ENCODE assay signal across 1 cellular context in genomic region chr20:38125157-38126056, GRCh38.
TF ChIP-seq lines count a peak whose summit lies in the region.

No MANE protein-coding gene starts in this region.

TF ChIP-seq in HepG2, 621 proteins besides CTCF, POLR2A, EP300 and RAD21 (continued from another document and continues in another):
- peak; percentile 72 for TF ChIP-seq PAXIP1 (CRISPR knock-in tag; conservative IDR thresholded peaks at IDR 0.05)
- no peak for TF ChIP-seq ZBTB42 (CRISPR knock-in tag; IDR thresholded peaks at IDR 0.05)
- TF ChIP-seq HNF1A (IDR thresholded peaks at IDR 0.05; ENCODE audit: low read depth) = no peak
- TF ChIP-seq HNF1A (CRISPR knock-in tag; IDR thresholded peaks at IDR 0.05; ENCODE audit: borderline replicate concordance) = peak; percentile 63; the same call in 1 of the 2 replicates
- no peak for TF ChIP-seq MYNN (CRISPR knock-in tag; IDR thresholded peaks at IDR 0.05; ENCODE audit: low read depth)
- TF ChIP-seq ZNF605 (CRISPR knock-in tag; IDR thresholded peaks at IDR 0.05) = peak; percentile 79; the same call in 1 of the 2 replicates
- TF ChIP-seq RXRA (CRISPR knock-in tag; IDR thresholded peaks at IDR 0.05) = peak; percentile 71; the same call in 1 of the 2 replicates
- TF ChIP-seq NR1H2 (CRISPR knock-in tag; IDR thresholded peaks at IDR 0.05; ENCODE audit: borderline replicate concordance, low read depth) = no peak
- no peak for TF ChIP-seq HNRNPH1 (optimal IDR thresholded peaks at IDR 0.05; ENCODE audit: low read depth, low read length)
- peak; percentile 19; the same call in 1 of the 2 replicates for TF ChIP-seq GABPB1 (CRISPR knock-in tag; IDR thresholded peaks at IDR 0.05)
- no peak for TF ChIP-seq SRY (CRISPR knock-in tag; IDR thresholded peaks at IDR 0.05)
- TF ChIP-seq ZNF616 (CRISPR knock-in tag; IDR thresholded peaks at IDR 0.05; ENCODE audit: low read depth) = no peak
- TF ChIP-seq MAFG (CRISPR knock-in tag; IDR thresholded peaks at IDR 0.05) = no peak
- TF ChIP-seq KMT2A (CRISPR knock-in tag; IDR thresholded peaks at IDR 0.05) = no peak; the same call in 1 of the 2 replicates
- TF ChIP-seq KDM5B (CRISPR knock-in tag; IDR thresholded peaks at IDR 0.05; ENCODE audit: borderline replicate concordance) = no peak; the same call in 1 of the 2 replicates
- TF ChIP-seq ZNF878 (CRISPR knock-in tag; IDR thresholded peaks at IDR 0.05) = 0 out of 2 replicates have a peak, but pooled peaks have one; percentile 10
- TF ChIP-seq ZFY (CRISPR knock-in tag; IDR thresholded peaks at IDR 0.05) = no peak; the same call in 1 of the 2 replicates
- TF ChIP-seq KDM4B (CRISPR knock-in tag; IDR thresholded peaks at IDR 0.05) = 0 out of 2 replicates have a peak, but pooled peaks have one; percentile 33
- TF ChIP-seq ZNF597 (CRISPR knock-in tag; IDR thresholded peaks at IDR 0.05) = no peak
- TF ChIP-seq PRDM10 (CRISPR knock-in tag; IDR thresholded peaks at IDR 0.05; ENCODE audit: low read depth) = peak; percentile 72
- no peak for TF ChIP-seq ONECUT2 (CRISPR knock-in tag; IDR thresholded peaks at IDR 0.05)
- TF ChIP-seq ARID4A (CRISPR knock-in tag; IDR thresholded peaks at IDR 0.05; ENCODE audit: borderline replicate concordance) = peak; percentile 60; the same call in 1 of the 2 replicates
- no peak for TF ChIP-seq MED8 (CRISPR knock-in tag; IDR thresholded peaks at IDR 0.05; ENCODE audit: insufficient replicate concordance)
- TF ChIP-seq MAF1 (CRISPR knock-in tag; IDR thresholded peaks at IDR 0.05; ENCODE audit: borderline replicate concordance) = no peak
- no peak for TF ChIP-seq MAFK (conservative IDR thresholded peaks at IDR 0.05 in 1 of 2, IDR thresholded peaks at IDR 0.05 in 1 of 2; ENCODE audit: low read length in 2 of 2)
- peak; percentile 71 for TF ChIP-seq ZNF687 (CRISPR knock-in tag; IDR thresholded peaks at IDR 0.05)
- no peak for TF ChIP-seq MIER2 (CRISPR knock-in tag; IDR thresholded peaks at IDR 0.05)
- TF ChIP-seq ZMYM2 (CRISPR knock-in tag; IDR thresholded peaks at IDR 0.05) = peak; percentile 66; the same call in 1 of the 2 replicates
- no peak for TF ChIP-seq ARHGAP35 (CRISPR knock-in tag; IDR thresholded peaks at IDR 0.05; ENCODE audit: borderline replicate concordance)
- TF ChIP-seq SALL1 (CRISPR knock-in tag; IDR thresholded peaks at IDR 0.05) = peak; percentile 78
- TF ChIP-seq CREB3 (CRISPR knock-in tag; IDR thresholded peaks at IDR 0.05) = no peak
- TF ChIP-seq RFXANK (CRISPR knock-in tag; IDR thresholded peaks at IDR 0.05) = no peak
- TF ChIP-seq SOX6 (IDR thresholded peaks at IDR 0.05) = no peak
- peak; percentile 85 for TF ChIP-seq SOX6 (CRISPR knock-in tag; IDR thresholded peaks at IDR 0.05)
- TF ChIP-seq SOX13 (IDR thresholded peaks at IDR 0.05) = 0 out of 2 replicates have a peak, but pooled peaks have one; percentile 44
- TF ChIP-seq SOX13 (CRISPR knock-in tag; conservative IDR thresholded peaks at IDR 0.05 in 1 of 2, IDR thresholded peaks at IDR 0.05 in 1 of 2) = peak in 1 of 2 experiments; percentile 91; a peak in 2 of 4 replicates
- no peak for TF ChIP-seq GTF2F1 (IDR thresholded peaks at IDR 0.05; ENCODE audit: low read length)
- TF ChIP-seq CAMTA2 (CRISPR knock-in tag; IDR thresholded peaks at IDR 0.05; ENCODE audit: borderline replicate concordance) = 0 out of 2 replicates have a peak, but pooled peaks have one; percentile 6
- no peak for TF ChIP-seq PLRG1 (conservative IDR thresholded peaks at IDR 0.05)
- TF ChIP-seq ZNF331 (CRISPR knock-in tag; IDR thresholded peaks at IDR 0.05) = peak; percentile 51
